7 cellular contexts compared by ENCODE assay signal in the genomic region with DNA sequence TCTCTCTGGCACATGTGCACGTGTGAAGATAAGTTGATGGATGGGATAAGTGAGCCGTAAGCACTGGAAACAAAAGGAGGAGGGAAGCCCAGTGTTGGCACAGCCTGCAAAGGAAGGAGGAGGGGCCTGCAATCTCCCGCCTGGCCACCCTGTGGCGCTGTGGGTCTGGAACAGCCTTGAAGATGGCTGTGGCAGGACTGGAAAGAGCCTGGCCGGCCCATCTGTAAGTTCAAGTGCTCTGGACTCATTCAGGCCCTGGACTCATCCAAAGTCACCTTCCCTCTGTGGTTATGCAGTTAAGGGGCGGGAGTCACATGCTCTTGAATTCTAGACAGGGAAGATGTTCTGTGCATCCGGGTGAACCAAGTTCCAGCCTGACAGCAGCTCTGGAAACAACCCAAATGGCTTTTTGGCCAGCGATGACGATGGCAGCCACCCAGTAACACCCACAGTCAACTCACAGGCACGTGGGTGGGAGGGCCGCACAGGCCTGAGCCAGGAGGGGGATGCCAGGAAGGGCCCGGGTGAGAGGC. TPM values are rescaled to one million over a fixed set of nuclear protein-coding genes. Genes with fewer than 3 reads are reported as not detected.
DNase-seq lines count a peak whose midpoint lies in the region; ATAC-seq, FAIRE-seq and TF ChIP-seq lines count a peak whose summit lies in the region.

No MANE protein-coding gene starts in this region.

- H4K20me1 ChIP-seq in DOHH2 (ENCODE audit: control insufficient read depth, insufficient read depth, low read depth, low read length) = no peaks in the 10 kb centered on the region

- no peaks in the 10 kb centered on the region for H3F3A ChIP-seq in DOHH2 (ENCODE audit: control insufficient read depth, insufficient read depth)

- H3K9me2 ChIP-seq in DOHH2 (replicated peaks; ENCODE audit: control insufficient read depth, low read length) = no peaks in the 10 kb centered on the region

- no peak overlapping the region for H3K27ac ChIP-seq in DOHH2 (ENCODE audit: low read depth, low read length)
- peak overlapping the region; percentile 27 for H3K27ac ChIP-seq in WERI-Rb-1

- peak; percentile 56 for TF ChIP-seq CTCF in DOHH2 (IDR thresholded peaks at IDR 0.05; ENCODE audit: low read depth, low read length, poor library complexity, severe bottlenecking)
- peak; percentile 97 for TF ChIP-seq CTCF in WERI-Rb-1 (IDR thresholded peaks at IDR 0.05; ENCODE audit: low read depth, low read length)
- TF ChIP-seq CTCF in omental fat pad (IDR thresholded peaks at IDR 0.05) = no peak

- H3K4me1 ChIP-seq in DOHH2 (ENCODE audit: control insufficient read depth, low read length) = no peaks in the 10 kb centered on the region

- H3K27me3 ChIP-seq in DOHH2 (ENCODE audit: control insufficient read depth, low read length) (no peaks in the 10 kb centered on the region), WERI-Rb-1 (ENCODE audit: insufficient read depth, low read depth, severe bottlenecking) (no peaks in the 10 kb centered on the region)

- H3K79me2 ChIP-seq in DOHH2 (ENCODE audit: control insufficient read depth, low read length) = no peaks in the 10 kb centered on the region

- no peak overlapping the region for H3K4me2 ChIP-seq in DOHH2 (ENCODE audit: low read length)

- H3K36me3 ChIP-seq in DOHH2 (ENCODE audit: control insufficient read depth, low read length) (no peaks in the 10 kb centered on the region), WERI-Rb-1 (no peaks in the 10 kb centered on the region)

- FAIRE-seq in HTR-8/SVneo (lab: Jason Lieb, UNC) = peak; percentile 28

- ATAC-seq in omental fat pad (ENCODE audit: low FRiP score) = peak; percentile 20
- ATAC-seq in GM19035 (IDR thresholded peaks at IDR 0.05; ENCODE audit: unreplicated experiment) = no peak
- ATAC-seq in HG02840 (IDR thresholded peaks at IDR 0.05; ENCODE audit: low FRiP score, unreplicated experiment) = no peak

- peak; percentile 43 for DNase-seq in HTR-8/SVneo (ENCODE audit: insufficient read length, low spot score)
- peak; percentile 91 for DNase-seq in WERI-Rb-1
- DNase-seq in foreskin melanocyte = peak; percentile 66
- peak; percentile 31 for DNase-seq in omental fat pad (ENCODE audit: low spot score)

- no peak overlapping the region for H3K4me3 ChIP-seq in DOHH2 (ENCODE audit: low read length)
- no peak overlapping the region for H3K4me3 ChIP-seq in WERI-Rb-1 (ENCODE audit: low read depth, low read length)

- peaks cover 17% of the 10 kb centered on the region; the same call in 1 of the 2 replicates for H3K9me3 ChIP-seq in DOHH2 (ENCODE audit: control insufficient read depth, insufficient read depth, low read length)
- H3K9me3 ChIP-seq in WERI-Rb-1 (ENCODE audit: severe bottlenecking) = no peaks in the 10 kb centered on the region

RNA-seq across cellular contexts. Expression of a gene that starts 50.4 kb away (rescaled TPM):
- total RNA-seq in omental fat pad = under 1 TPM in 1 of 4 donors, not detected in 3; 0.69 TPM

Comparison
In these comparisons a context has a peak if more than half of its experiments do, and no peak if none do; other contexts are left out.
1. CTCF ChIP-seq: peak in DOHH2 (single experiment) and WERI-Rb-1 (single experiment); none in omental fat pad (0 of 3).
2. DNase-seq: peak in every context shown above with its lines; median percentile 91 in WERI-Rb-1; 66 in foreskin melanocyte; 43 in HTR-8/SVneo; 31 in omental fat pad.